Comparison of ENCODE assay signal across 11 cellular contexts in the genomic region with DNA sequence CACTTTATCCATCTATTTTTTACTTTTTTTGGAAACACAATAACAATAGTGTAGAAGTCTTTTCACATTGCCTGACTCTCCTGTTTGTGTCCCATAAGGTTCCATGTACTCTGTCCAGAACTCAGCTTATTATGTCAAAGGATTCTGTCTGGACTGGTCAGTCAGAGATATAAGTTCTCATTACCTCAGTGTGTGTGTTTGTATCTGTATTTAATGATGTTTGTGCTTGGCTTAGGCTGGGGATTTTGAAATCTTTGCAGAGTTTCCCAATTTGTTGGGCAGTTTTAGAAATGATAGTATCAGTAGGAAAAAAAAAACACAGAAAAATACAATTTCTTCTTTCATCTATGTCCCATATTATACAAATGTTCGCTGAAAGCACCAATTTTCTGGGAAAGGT.
A peak's percentile ranks its signal among the peaks of the same experiment; 100 is the strongest.
DNase-seq lines count a peak whose midpoint lies in the region; ATAC-seq and TF ChIP-seq lines count a peak whose summit lies in the region.
"Had no signal": no experiment of that assay in that cellular context is flagged by ENCODE, and none has a peak within 500 bp of the region (broad histone marks: within the 10 kb centered on the region; RNA-seq: fewer than 3 reads in every experiment).

No MANE protein-coding gene starts in this region.

- intact Hi-C loops in left ventricle myocardium inferior (cut with micrococcal nuclease) = loop anchor here (5.0 kb wide), 1 partner anchor 307 kb away; no protein-coding TSS in a partner anchor
- intact Hi-C loops in prostate gland (cut with DNase I) = loop anchor here (5.0 to 10.0 kb wide), 2 partner anchors 307 to 584 kb away; no protein-coding TSS in a partner anchor

- H3K4me3 ChIP-seq in left ventricle myocardium inferior (no peak overlapping the region), prostate gland (no peak overlapping the region)

- TF ChIP-seq POLR2A in prostate gland (IDR thresholded peaks at IDR 0.05) = no peak

- H3K4me1 ChIP-seq in left ventricle myocardium inferior = peaks cover 46% of the 10 kb centered on the region
- peaks cover 16% of the 10 kb centered on the region for H3K4me1 ChIP-seq in prostate gland (replicated peaks)

- H3K27me3 ChIP-seq in left ventricle myocardium inferior (ENCODE audit: low read depth) (no peaks in the 10 kb centered on the region), prostate gland (replicated peaks; ENCODE audit: insufficient read depth) (no peaks in the 10 kb centered on the region)

- no peaks in the 10 kb centered on the region for H3K36me3 ChIP-seq in left ventricle myocardium inferior
- H3K36me3 ChIP-seq in prostate gland = no peaks in the 10 kb centered on the region

- TF ChIP-seq CTCF in AG09319 (IDR thresholded peaks at IDR 0.05; ENCODE audit: low read depth, low read length) = no peak
- TF ChIP-seq CTCF in left ventricle myocardium inferior (IDR thresholded peaks at IDR 0.05; ENCODE audit: borderline replicate concordance) = no peak
- no peak for TF ChIP-seq CTCF in prostate gland (IDR thresholded peaks at IDR 0.05)

- H3K27ac ChIP-seq in left ventricle myocardium inferior (replicated peaks) (peak overlapping the region; percentile 79), prostate gland (peak overlapping the region; percentile 84 to 88)
- H3K27ac ChIP-seq: KMS-11 had no signal

- no peaks in the 10 kb centered on the region for H3K9me3 ChIP-seq in left ventricle myocardium inferior (replicated peaks)
- H3K9me3 ChIP-seq in prostate gland = no peaks in the 10 kb centered on the region

- DNase-seq in AG09319 (ENCODE audit: extremely low read depth, low read depth) (peak; percentile 36), amniotic epithelial cell (ENCODE audit: low read depth) (peak; percentile 89), left ventricle myocardium inferior (no peak), prostate gland (ENCODE audit: low spot score) (peak; percentile 34), NCI-H345 (lab: John Stamatoyannopoulos, UW) (no peak)
- DNase-seq: NCI-H510A; stimulated activated CD4-positive, alpha-beta T cell treated with anti-CD3 and anti-CD28 coated beads, Interleukin-4, amount 100 ng/mL, for 4 hours had no signal

- WGBS in prostate gland = 9% methylated on average over 1 of the region's 1 CpG

- ATAC-seq in GM19023 (IDR thresholded peaks at IDR 0.05; ENCODE audit: unreplicated experiment) (no peak), HG03432 (IDR thresholded peaks at IDR 0.05; ENCODE audit: unreplicated experiment) (no peak), HG03045 (IDR thresholded peaks at IDR 0.05; ENCODE audit: unreplicated experiment) (no peak)

Comparison
In these comparisons a context has a peak if more than half of its experiments do, and no peak if none do; other contexts are left out.
1. DNase-seq: peak in AG09319 (single experiment), amniotic epithelial cell (single experiment) and prostate gland (single experiment); none in left ventricle myocardium inferior (single experiment) and NCI-H345 (single experiment).